In genomic region chr12:116559330-116560080, GRCh38 we compare ENCODE assay signal across 1 cellular context.
TF ChIP-seq lines count a peak whose summit lies in the region.

Gene MAP1LC3B2 (plus strand): TSS chr12:116559381. CDS start chr12:116575943, 16,562 bp downstream.

TF ChIP-seq in HepG2, 621 proteins besides CTCF, POLR2A, EP300 and RAD21 (continued from another document and continues in another):
- TF ChIP-seq, protein P1, sequence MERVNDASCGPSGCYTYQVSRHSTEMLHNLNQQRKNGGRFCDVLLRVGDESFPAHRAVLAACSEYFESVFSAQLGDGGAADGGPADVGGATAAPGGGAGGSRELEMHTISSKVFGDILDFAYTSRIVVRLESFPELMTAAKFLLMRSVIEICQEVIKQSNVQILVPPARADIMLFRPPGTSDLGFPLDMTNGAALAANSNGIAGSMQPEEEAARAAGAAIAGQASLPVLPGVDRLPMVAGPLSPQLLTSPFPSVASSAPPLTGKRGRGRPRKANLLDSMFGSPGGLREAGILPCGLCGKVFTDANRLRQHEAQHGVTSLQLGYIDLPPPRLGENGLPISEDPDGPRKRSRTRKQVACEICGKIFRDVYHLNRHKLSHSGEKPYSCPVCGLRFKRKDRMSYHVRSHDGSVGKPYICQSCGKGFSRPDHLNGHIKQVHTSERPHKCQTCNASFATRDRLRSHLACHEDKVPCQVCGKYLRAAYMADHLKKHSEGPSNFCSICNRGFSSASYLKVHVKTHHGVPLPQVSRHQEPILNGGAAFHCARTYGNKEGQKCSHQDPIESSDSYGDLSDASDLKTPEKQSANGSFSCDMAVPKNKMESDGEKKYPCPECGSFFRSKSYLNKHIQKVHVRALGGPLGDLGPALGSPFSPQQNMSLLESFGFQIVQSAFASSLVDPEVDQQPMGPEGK (CRISPR knock-in tag; IDR thresholded peaks at IDR 0.05) = peak; percentile 98
- no peak for TF ChIP-seq ZNF737 (CRISPR knock-in tag; IDR thresholded peaks at IDR 0.05; ENCODE audit: borderline replicate concordance)
- no peak for TF ChIP-seq ZNF142 (CRISPR knock-in tag; IDR thresholded peaks at IDR 0.05)
- no peak for TF ChIP-seq GABPA (IDR thresholded peaks at IDR 0.05; ENCODE audit: low read depth, low read length)
- no peak for TF ChIP-seq GABPA (CRISPR knock-in tag; IDR thresholded peaks at IDR 0.05; ENCODE audit: low read depth)
- TF ChIP-seq ZNF773 (CRISPR knock-in tag; IDR thresholded peaks at IDR 0.05; ENCODE audit: borderline replicate concordance) = no peak
- no peak for TF ChIP-seq HNRNPLL (IDR thresholded peaks at IDR 0.05; ENCODE audit: low read depth, low read length, poor library complexity, severe bottlenecking)
- TF ChIP-seq, protein P2, sequence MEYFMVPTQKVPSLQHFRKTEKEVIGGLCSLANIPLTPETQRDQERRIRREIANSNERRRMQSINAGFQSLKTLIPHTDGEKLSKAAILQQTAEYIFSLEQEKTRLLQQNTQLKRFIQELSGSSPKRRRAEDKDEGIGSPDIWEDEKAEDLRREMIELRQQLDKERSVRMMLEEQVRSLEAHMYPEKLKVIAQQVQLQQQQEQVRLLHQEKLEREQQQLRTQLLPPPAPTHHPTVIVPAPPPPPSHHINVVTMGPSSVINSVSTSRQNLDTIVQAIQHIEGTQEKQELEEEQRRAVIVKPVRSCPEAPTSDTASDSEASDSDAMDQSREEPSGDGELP (IDR thresholded peaks at IDR 0.05; ENCODE audit: borderline replicate concordance, low read depth) = peak; percentile 15; the same call in 1 of the 2 replicates
- no peak for TF ChIP-seq ZNF781 (CRISPR knock-in tag; IDR thresholded peaks at IDR 0.05; ENCODE audit: borderline replicate concordance, not compliant biosample characterization)
- no peak for TF ChIP-seq GZF1 (CRISPR knock-in tag; IDR thresholded peaks at IDR 0.05)
- TF ChIP-seq ARID5B (CRISPR knock-in tag; IDR thresholded peaks at IDR 0.05) = 0 out of 2 replicates have a peak, but pooled peaks have one; percentile 20
- TF ChIP-seq, protein P3, sequence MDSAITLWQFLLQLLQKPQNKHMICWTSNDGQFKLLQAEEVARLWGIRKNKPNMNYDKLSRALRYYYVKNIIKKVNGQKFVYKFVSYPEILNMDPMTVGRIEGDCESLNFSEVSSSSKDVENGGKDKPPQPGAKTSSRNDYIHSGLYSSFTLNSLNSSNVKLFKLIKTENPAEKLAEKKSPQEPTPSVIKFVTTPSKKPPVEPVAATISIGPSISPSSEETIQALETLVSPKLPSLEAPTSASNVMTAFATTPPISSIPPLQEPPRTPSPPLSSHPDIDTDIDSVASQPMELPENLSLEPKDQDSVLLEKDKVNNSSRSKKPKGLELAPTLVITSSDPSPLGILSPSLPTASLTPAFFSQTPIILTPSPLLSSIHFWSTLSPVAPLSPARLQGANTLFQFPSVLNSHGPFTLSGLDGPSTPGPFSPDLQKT (CRISPR knock-in tag; IDR thresholded peaks at IDR 0.05; ENCODE audit: borderline replicate concordance) = no peak
- TF ChIP-seq ELF4 (CRISPR knock-in tag; IDR thresholded peaks at IDR 0.05; ENCODE audit: borderline replicate concordance) = no peak
- TF ChIP-seq, protein P4, sequence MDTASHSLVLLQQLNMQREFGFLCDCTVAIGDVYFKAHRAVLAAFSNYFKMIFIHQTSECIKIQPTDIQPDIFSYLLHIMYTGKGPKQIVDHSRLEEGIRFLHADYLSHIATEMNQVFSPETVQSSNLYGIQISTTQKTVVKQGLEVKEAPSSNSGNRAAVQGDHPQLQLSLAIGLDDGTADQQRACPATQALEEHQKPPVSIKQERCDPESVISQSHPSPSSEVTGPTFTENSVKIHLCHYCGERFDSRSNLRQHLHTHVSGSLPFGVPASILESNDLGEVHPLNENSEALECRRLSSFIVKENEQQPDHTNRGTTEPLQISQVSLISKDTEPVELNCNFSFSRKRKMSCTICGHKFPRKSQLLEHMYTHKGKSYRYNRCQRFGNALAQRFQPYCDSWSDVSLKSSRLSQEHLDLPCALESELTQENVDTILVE (CRISPR knock-in tag; IDR thresholded peaks at IDR 0.05) = no peak
- TF ChIP-seq, protein P5, sequence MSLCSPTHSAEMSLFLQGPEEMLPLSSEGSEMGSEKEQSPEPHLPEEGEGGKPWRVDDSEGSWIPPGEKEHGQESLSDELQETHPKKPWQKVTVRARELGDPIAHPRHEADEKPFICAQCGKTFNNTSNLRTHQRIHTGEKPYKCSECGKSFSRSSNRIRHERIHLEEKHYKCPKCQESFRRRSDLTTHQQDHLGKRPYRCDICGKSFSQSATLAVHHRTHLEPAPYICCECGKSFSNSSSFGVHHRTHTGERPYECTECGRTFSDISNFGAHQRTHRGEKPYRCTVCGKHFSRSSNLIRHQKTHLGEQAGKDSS (CRISPR knock-in tag; IDR thresholded peaks at IDR 0.05; ENCODE audit: borderline replicate concordance, low read depth) = no peak
- no peak for TF ChIP-seq ZMAT3 (CRISPR knock-in tag; conservative IDR thresholded peaks at IDR 0.05)
- no peak for TF ChIP-seq MTF2 (CRISPR knock-in tag; IDR thresholded peaks at IDR 0.05; ENCODE audit: borderline replicate concordance)
- no peak for TF ChIP-seq ZNF678 (CRISPR knock-in tag; IDR thresholded peaks at IDR 0.05)
- no peak for TF ChIP-seq ATF7 (IDR thresholded peaks at IDR 0.05)
- TF ChIP-seq ATF7 (CRISPR knock-in tag; IDR thresholded peaks at IDR 0.05) = no peak
- no peak for TF ChIP-seq STAG1 (CRISPR knock-in tag; IDR thresholded peaks at IDR 0.05)
- no peak for TF ChIP-seq PREB (CRISPR knock-in tag; IDR thresholded peaks at IDR 0.05)
- TF ChIP-seq, protein P6, sequence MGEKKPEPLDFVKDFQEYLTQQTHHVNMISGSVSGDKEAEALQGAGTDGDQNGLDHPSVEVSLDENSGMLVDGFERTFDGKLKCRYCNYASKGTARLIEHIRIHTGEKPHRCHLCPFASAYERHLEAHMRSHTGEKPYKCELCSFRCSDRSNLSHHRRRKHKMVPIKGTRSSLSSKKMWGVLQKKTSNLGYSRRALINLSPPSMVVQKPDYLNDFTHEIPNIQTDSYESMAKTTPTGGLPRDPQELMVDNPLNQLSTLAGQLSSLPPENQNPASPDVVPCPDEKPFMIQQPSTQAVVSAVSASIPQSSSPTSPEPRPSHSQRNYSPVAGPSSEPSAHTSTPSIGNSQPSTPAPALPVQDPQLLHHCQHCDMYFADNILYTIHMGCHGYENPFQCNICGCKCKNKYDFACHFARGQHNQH (CRISPR knock-in tag; IDR thresholded peaks at IDR 0.05) = no peak
- TF ChIP-seq ZNF337 (CRISPR knock-in tag; IDR thresholded peaks at IDR 0.05; ENCODE audit: borderline replicate concordance, low read depth) = no peak
- TF ChIP-seq ZNF317 (CRISPR knock-in tag; IDR thresholded peaks at IDR 0.05) = no peak
- no peak for TF ChIP-seq BRF2 (CRISPR knock-in tag; IDR thresholded peaks at IDR 0.05)
- no peak for TF ChIP-seq TOE1 (CRISPR knock-in tag; IDR thresholded peaks at IDR 0.05)
- no peak for TF ChIP-seq ZNF329 (CRISPR knock-in tag; IDR thresholded peaks at IDR 0.05; ENCODE audit: low read depth)
- TF ChIP-seq ZNF776 (CRISPR knock-in tag; IDR thresholded peaks at IDR 0.05) = no peak
- TF ChIP-seq TMF1 (CRISPR knock-in tag; IDR thresholded peaks at IDR 0.05; ENCODE audit: low read depth) = no peak
- no peak for TF ChIP-seq ZNF569 (CRISPR knock-in tag; IDR thresholded peaks at IDR 0.05; ENCODE audit: borderline replicate concordance)
- peak; percentile 34; the same call in 1 of the 2 replicates for TF ChIP-seq ZNF362 (CRISPR knock-in tag; IDR thresholded peaks at IDR 0.05; ENCODE audit: borderline replicate concordance)
- peak; percentile 93 to 97 for TF ChIP-seq MAFK (conservative IDR thresholded peaks at IDR 0.05 in 1 of 2, IDR thresholded peaks at IDR 0.05 in 1 of 2; ENCODE audit: low read length in 2 of 2)
- TF ChIP-seq NR2F6 (IDR thresholded peaks at IDR 0.05) = no peak
- no peak for TF ChIP-seq NR2F6 (CRISPR knock-in tag; IDR thresholded peaks at IDR 0.05)
- no peak for TF ChIP-seq ZNF124 (CRISPR knock-in tag; IDR thresholded peaks at IDR 0.05)
